In genomic region chr13:23695711-23696512, GRCh38 we compare ENCODE assay signal across 8 cellular contexts.
DNase-seq lines count a peak whose midpoint lies in the region; ATAC-seq, FAIRE-seq and TF ChIP-seq lines count a peak whose summit lies in the region.

No MANE protein-coding gene starts in this region.

- no peak for TF ChIP-seq EP300 in GM12878 (IDR thresholded peaks at IDR 0.05; ENCODE audit: borderline replicate concordance in 1 of 2, control insufficient read depth in 1 of 2, low read depth in 2 of 2, low read length in 2 of 2)

- CTCF ChIA-PET in GM12878 (lab: Yijun Ruan, JAX): no interaction called here

- H3K27me3 ChIP-seq in GM12878 (replicated peaks in 1 of 2; ENCODE audit: control insufficient read depth in 2 of 2, insufficient read depth in 2 of 2, low read length in 1 of 2): no peaks in the 10 kb centered on the region

- FAIRE-seq in GM12878 (lab: Jason Lieb, UNC): no peak

- H3K9me3 ChIP-seq in GM12878 (replicated peaks; ENCODE audit: control insufficient read depth, insufficient read depth, low read length): no peaks in the 10 kb centered on the region; the same call in 2 of the 3 replicates

- H3K9ac ChIP-seq in GM12878 (ENCODE audit: control insufficient read depth, insufficient read depth, low read length): peak overlapping the region; percentile 54; the same call in 1 of the 2 replicates

- peak overlapping the region; percentile 77 for H3K4me3 Mint-ChIP-seq in T-helper 2 cell treated with Interferon-gamma antibody and Interleukin-4, amounts not matched to agents 5 μg/mL and 100 μg/mL, for 36 hours
- H3K4me3 Mint-ChIP-seq in osteocyte (ENCODE audit: unreplicated experiment): no peak overlapping the region

- peak overlapping the region; percentile 89 for H3K27ac Mint-ChIP-seq in T-helper 2 cell treated with Interferon-gamma antibody and Interleukin-4, amounts not matched to agents 5 μg/mL and 100 μg/mL, for 36 hours
- H3K27ac Mint-ChIP-seq in osteocyte (ENCODE audit: unreplicated experiment): no peak overlapping the region

- in situ Hi-C loops in GM12878 (cut with MboI): no loop called here

- H3K36me3 ChIP-seq in GM12878 (ENCODE audit: control insufficient read depth in 2 of 2, insufficient read depth in 2 of 2, low read length in 1 of 2): no peaks in the 10 kb centered on the region

- no peak for TF ChIP-seq RAD21 in GM12878 (IDR thresholded peaks at IDR 0.05; ENCODE audit: insufficient read depth, low read depth, low read length)

- TF ChIP-seq CTCF in GM12878 (IDR thresholded peaks at IDR 0.05 in 2 of 3, conservative IDR thresholded peaks at IDR 0.05 in 1 of 3; ENCODE audit: control insufficient read depth in 2 of 3, extremely low read depth in 1 of 3, insufficient read depth in 1 of 3, low read depth in 3 of 3, low read length in 3 of 3): no peak
- no peak for TF ChIP-seq CTCF in osteocyte (IDR thresholded peaks at IDR 0.05)

- H3K27ac ChIP-seq in GM12878 (ENCODE audit: control insufficient read depth, insufficient read depth): 0 out of 2 replicates have a peak overlapping the region, but pooled peaks have one; percentile 18
- peak overlapping the region in 20 of 21 experiments; percentile 14 to 85 (median 64) for H3K27ac ChIP-seq in skin epidermis

- 52% methylated on average over 44 of the region's 48 CpGs for WGBS in GM12878 (ENCODE audit: insufficient coverage, insufficient replicate concordance, low lambda C conversion rate, missing lambda C conversion rate)

- BruUV-seq in GM12878 (replicated peaks; lab: Mats Ljungman, UMichigan): no TSS peak

- H3K79me2 ChIP-seq in GM12878 (ENCODE audit: control insufficient read depth, insufficient read depth, low read length): no peaks in the 10 kb centered on the region

- peak; percentile 56; the same call in 1 of the 2 replicates for TF ChIP-seq POLR2A in GM12878 (IDR thresholded peaks at IDR 0.05; ENCODE audit: low read depth, low read length)

- peak overlapping the region; percentile 85 for H2AFZ ChIP-seq in GM12878 (ENCODE audit: control insufficient read depth, low read depth, low read length)

- no peak overlapping the region for H3K4me3 ChIP-seq in GM12878
- H3K4me3 ChIP-seq in skin epidermis: peak overlapping the region in 4 of 7 experiments; percentile 15 to 23 (median 16)

- peak overlapping the region; percentile 74 for H3K4me2 ChIP-seq in GM12878 (ENCODE audit: control insufficient read depth, insufficient read depth)

- peaks cover 7% of the 10 kb centered on the region; the same call in 1 of the 2 replicates for H3K4me1 ChIP-seq in GM12878 (ENCODE audit: control insufficient read depth, insufficient read depth, low read length)

- ATAC-seq in GM21825 (IDR thresholded peaks at IDR 0.05; ENCODE audit: unreplicated experiment) (peak; percentile 93), GM12878 (peak; percentile 86)

- intact Hi-C loops in GM12878 (cut with micrococcal nuclease; ENCODE audit: unreplicated experiment): no loop called here

- H3K9me3 Mint-ChIP-seq in T-helper 2 cell treated with Interferon-gamma antibody and Interleukin-4, amounts not matched to agents 5 μg/mL and 100 μg/mL, for 36 hours: no peaks in the 10 kb centered on the region
- H3K9me3 Mint-ChIP-seq in osteocyte (ENCODE audit: unreplicated experiment): no peaks in the 10 kb centered on the region

- no peaks in the 10 kb centered on the region for H3K36me3 Mint-ChIP-seq in T-helper 2 cell treated with Interferon-gamma antibody and Interleukin-4, amounts not matched to agents 5 μg/mL and 100 μg/mL, for 36 hours (ENCODE audit: low read depth)
- no peaks in the 10 kb centered on the region for H3K36me3 Mint-ChIP-seq in osteocyte (ENCODE audit: unreplicated experiment)

- RAD21 ChIA-PET in GM12878 (lab: Charles Lee; ENCODE audit: unreplicated experiment): no interaction called here

- SMC1A ChIA-PET in GM12878 (lab: Charles Lee; ENCODE audit: uncharacterized antibody, unreplicated experiment): no interaction called here

- no peaks in the 10 kb centered on the region for H4K20me1 ChIP-seq in GM12878 (ENCODE audit: control insufficient read depth, insufficient read depth)

- peaks cover 14% of the 10 kb centered on the region for H3K4me1 Mint-ChIP-seq in T-helper 2 cell treated with Interferon-gamma antibody and Interleukin-4, amounts not matched to agents 5 μg/mL and 100 μg/mL, for 36 hours (ENCODE audit: low read depth)
- H3K4me1 Mint-ChIP-seq in osteocyte (ENCODE audit: unreplicated experiment): peaks cover 12% of the 10 kb centered on the region

- DNase-seq in COLO668 (lab: John Stamatoyannopoulos, UW; ENCODE audit: unreplicated experiment): peak; percentile 38
- peak; percentile 40 for DNase-seq in T-helper 2 cell treated with Interferon-gamma antibody and Interleukin-4, amounts not matched to agents 5 μg/mL and 100 μg/mL, for 36 hours (ENCODE audit: low spot score)
- no peak for DNase-seq in GM12878 (ENCODE audit: low read depth, low spot score)
- DNase-seq in NCI-H1930 (lab: John Stamatoyannopoulos, UW): no peak
- DNase-seq in hypothalamus (lab: John Stamatoyannopoulos, UW): no peak
- DNase-seq in osteocyte (ENCODE audit: extremely low spot score, unreplicated experiment): no peak

- peaks cover 12% of the 10 kb centered on the region for H3K27me3 Mint-ChIP-seq in T-helper 2 cell treated with Interferon-gamma antibody and Interleukin-4, amounts not matched to agents 5 μg/mL and 100 μg/mL, for 36 hours (ENCODE audit: low read depth)
- no peaks in the 10 kb centered on the region for H3K27me3 Mint-ChIP-seq in osteocyte (ENCODE audit: unreplicated experiment)

- POLR2A ChIA-PET in GM12878 (lab: Charles Lee): no interaction called here

TF ChIP-seq in GM12878, 131 proteins besides CTCF, POLR2A, EP300 and RAD21 (continues in another document):
- no peak for TF ChIP-seq PRDM15 (CRISPR knock-in tag; IDR thresholded peaks at IDR 0.05)
- no peak for TF ChIP-seq ZNF274 (IDR thresholded peaks at IDR 0.05; ENCODE audit: insufficient read depth, insufficient read length)
- TF ChIP-seq ZBTB4 (CRISPR knock-in tag; IDR thresholded peaks at IDR 0.05): no peak
- no peak for TF ChIP-seq KLF5 (IDR thresholded peaks at IDR 0.05; ENCODE audit: partially characterized antibody)
- TF ChIP-seq ATF3 (IDR thresholded peaks at IDR 0.05; ENCODE audit: borderline replicate concordance, extremely low read depth, low read depth, low read length): no peak
- no peak for TF ChIP-seq CBX5 (IDR thresholded peaks at IDR 0.05; ENCODE audit: low read depth)
- no peak for TF ChIP-seq FOS (IDR thresholded peaks at IDR 0.05; ENCODE audit: borderline replicate concordance, extremely low read depth, insufficient read length)
- no peak for TF ChIP-seq TCF3 (IDR thresholded peaks at IDR 0.05; ENCODE audit: borderline replicate concordance, insufficient read depth, low read depth, low read length)
- TF ChIP-seq ZNF622 (IDR thresholded peaks at IDR 0.05): no peak
- TF ChIP-seq ETV6 (conservative IDR thresholded peaks at IDR 0.05 in 1 of 2, IDR thresholded peaks at IDR 0.05 in 1 of 2; ENCODE audit: borderline replicate concordance in 1 of 2, low read depth in 1 of 2): no peak

Comparison
In these comparisons a context has a peak if more than half of its experiments do, and no peak if none do; other contexts are left out.
1. DNase-seq: peak in COLO668 (single experiment) and T-helper 2 cell treated with Interferon-gamma antibody and Interleukin-4, amounts not matched to agents 5 μg/mL and 100 μg/mL, for 36 hours (single experiment); none in GM12878 (single experiment), NCI-H1930 (0 of 2), hypothalamus (0 of 51) and osteocyte (single experiment).